Comparison of ENCODE assay signal across 22 cellular contexts in genomic region chr14:56215180-56215579, GRCh38.
A peak's percentile ranks its signal among the peaks of the same experiment; 100 is the strongest.
DNase-seq lines count a peak whose midpoint lies in the region; ATAC-seq and TF ChIP-seq lines count a peak whose summit lies in the region.
"Had no signal": no experiment of that assay in that cellular context is flagged by ENCODE, and none has a peak within 500 bp of the region (broad histone marks: within the 10 kb centered on the region; RNA-seq: fewer than 3 reads in every experiment).

No MANE protein-coding gene starts in this region.

- no peaks in the 10 kb centered on the region for H3K36me3 Mint-ChIP-seq in glutamatergic neuron (ENCODE audit: unreplicated experiment)
- H3K36me3 Mint-ChIP-seq in T-helper 2 cell treated with Interferon-gamma antibody and Interleukin-4, amounts not matched to agents 5 μg/mL and 100 μg/mL, for 36 hours (ENCODE audit: low read depth): no peaks in the 10 kb centered on the region
- H3K36me3 Mint-ChIP-seq: CD8-positive, alpha-beta T cell had no signal

- peaks cover 3% of the 10 kb centered on the region for H3K9me3 Mint-ChIP-seq in glutamatergic neuron (ENCODE audit: unreplicated experiment)
- no peaks in the 10 kb centered on the region for H3K9me3 Mint-ChIP-seq in T-helper 2 cell treated with Interferon-gamma antibody and Interleukin-4, amounts not matched to agents 5 μg/mL and 100 μg/mL, for 36 hours
- H3K9me3 Mint-ChIP-seq: CD4-positive, CD25-positive, alpha-beta regulatory T cell; CD8-positive, alpha-beta T cell had no signal

- H3K27me3 ChIP-seq in BLaER1 (no peaks in the 10 kb centered on the region), DND-41 (ENCODE audit: insufficient read depth, low read length, poor library complexity) (no peaks in the 10 kb centered on the region)
- H3K27me3 ChIP-seq: BE2C had no signal

- H3K79me2 ChIP-seq in DND-41 (ENCODE audit: insufficient read depth, low read length): peaks cover 98% of the 10 kb centered on the region

- H3K9ac ChIP-seq in BLaER1 (no peak overlapping the region), DND-41 (ENCODE audit: low read depth, low read length) (peak overlapping the region; percentile 50)

- H2AFZ ChIP-seq in DND-41 (ENCODE audit: low read depth, low read length): no peak overlapping the region

- peaks cover 100% of the 10 kb centered on the region for H3K4me1 ChIP-seq in BLaER1
- peaks cover 100% of the 10 kb centered on the region for H3K4me1 ChIP-seq in DND-41 (ENCODE audit: insufficient read depth, low read length)
- H3K4me1 ChIP-seq: Caco-2 had no signal

- H3K4me2 ChIP-seq in BLaER1 (peak overlapping the region; percentile 32; the same call in 1 of the 2 replicates), DND-41 (ENCODE audit: insufficient read depth, low read length) (peak overlapping the region; percentile 69)
- H3K4me2 ChIP-seq: A549 had no signal

- peaks cover 4% of the 10 kb centered on the region for H3K27me3 Mint-ChIP-seq in glutamatergic neuron (ENCODE audit: unreplicated experiment)
- no peaks in the 10 kb centered on the region for H3K27me3 Mint-ChIP-seq in T-helper 2 cell treated with Interferon-gamma antibody and Interleukin-4, amounts not matched to agents 5 μg/mL and 100 μg/mL, for 36 hours (ENCODE audit: low read depth)
- H3K27me3 Mint-ChIP-seq: CD4-positive, CD25-positive, alpha-beta regulatory T cell had no signal

- H3K27ac ChIP-seq in BLaER1 (0 out of 2 replicates have a peak overlapping the region, but pooled peaks have one; percentile 71), DND-41 (ENCODE audit: low read length) (peak overlapping the region; percentile 94), KOPT-K1 (ENCODE audit: low read depth, low read length, poor library complexity, severe bottlenecking) (peak overlapping the region; percentile 91)
- H3K27ac ChIP-seq: A549, C4-2B had no signal

- peak; percentile 71 for DNase-seq in DND-41
- no peak for DNase-seq in glutamatergic neuron
- DNase-seq in T-helper 2 cell treated with Interferon-gamma antibody and Interleukin-4, amounts not matched to agents 5 μg/mL and 100 μg/mL, for 36 hours (ENCODE audit: low spot score): no peak
- DNase-seq in DMS53 treated with DMSO at 0.1 percent for 48 hours (lab: John Stamatoyannopoulos, UW; ENCODE audit: unreplicated experiment): no peak
- DNase-seq: 8988T; ACHN; AML-193; BE2C; Caco-2; CD4-positive, CD25-positive, alpha-beta regulatory T cell; CD8-positive, alpha-beta T cell; DMS153; DMS79; GF-D8; GOT3; H7; HCEC 1CT had no signal

- H3K9me3 ChIP-seq in BLaER1 (no peaks in the 10 kb centered on the region), DND-41 (ENCODE audit: insufficient read depth, low read length, severe bottlenecking) (no peaks in the 10 kb centered on the region), KOPT-K1 (ENCODE audit: insufficient read depth, low read length, poor library complexity, severe bottlenecking) (no peaks in the 10 kb centered on the region)
- H3K9me3 ChIP-seq: A549, BE2C, Caco-2 had no signal

- no peak overlapping the region for H3K27ac Mint-ChIP-seq in glutamatergic neuron (ENCODE audit: unreplicated experiment)
- H3K27ac Mint-ChIP-seq in T-helper 2 cell treated with Interferon-gamma antibody and Interleukin-4, amounts not matched to agents 5 μg/mL and 100 μg/mL, for 36 hours: no peak overlapping the region
- H3K27ac Mint-ChIP-seq: CD8-positive, alpha-beta T cell had no signal

- peak; percentile 49 for ATAC-seq in DND-41 (ENCODE audit: insufficient read depth, low read depth)
- ATAC-seq in GM19351 (IDR thresholded peaks at IDR 0.05; ENCODE audit: unreplicated experiment): no peak
- ATAC-seq: CD8-positive, alpha-beta T cell had no signal

- no peaks in the 10 kb centered on the region for H3K36me3 ChIP-seq in BLaER1
- H3K36me3 ChIP-seq in DND-41 (ENCODE audit: insufficient read depth, low read length): peaks cover 5% of the 10 kb centered on the region; the same call in 1 of the 2 replicates
- no peaks in the 10 kb centered on the region for H3K36me3 ChIP-seq in KOPT-K1 (ENCODE audit: insufficient read depth, low read length)
- H3K36me3 ChIP-seq: BE2C had no signal

- H3K4me3 ChIP-seq in BLaER1 (no peak overlapping the region), DND-41 (ENCODE audit: low read depth in 1 of 2, low read length in 2 of 2) (peak overlapping the region in 1 of 2 experiments; percentile 16; a peak in 2 of 4 replicates)
- H3K4me3 ChIP-seq: A549 had no signal

- H3K4me3 Mint-ChIP-seq in glutamatergic neuron (ENCODE audit: unreplicated experiment): peak overlapping the region; percentile 16
- H3K4me3 Mint-ChIP-seq in T-helper 2 cell treated with Interferon-gamma antibody and Interleukin-4, amounts not matched to agents 5 μg/mL and 100 μg/mL, for 36 hours: no peak overlapping the region
- H3K4me3 Mint-ChIP-seq: CD4-positive, CD25-positive, alpha-beta regulatory T cell; CD8-positive, alpha-beta T cell had no signal

- TF ChIP-seq CTCF in DND-41 (IDR thresholded peaks at IDR 0.05; ENCODE audit: borderline replicate concordance, extremely low read depth, low read length, poor library complexity, severe bottlenecking): no peak
- no peak for TF ChIP-seq CTCF in glutamatergic neuron (IDR thresholded peaks at IDR 0.05; ENCODE audit: partially characterized antibody, unreplicated experiment)

- peaks cover 60% of the 10 kb centered on the region for H3K4me1 Mint-ChIP-seq in glutamatergic neuron (ENCODE audit: low read depth, unreplicated experiment)
- H3K4me1 Mint-ChIP-seq in T-helper 2 cell treated with Interferon-gamma antibody and Interleukin-4, amounts not matched to agents 5 μg/mL and 100 μg/mL, for 36 hours (ENCODE audit: low read depth): peaks cover 2% of the 10 kb centered on the region

- peaks cover 75% of the 10 kb centered on the region for H4K20me1 ChIP-seq in BLaER1
- peaks cover 40% of the 10 kb centered on the region for H4K20me1 ChIP-seq in DND-41 (ENCODE audit: insufficient read depth, low read length)
